ENCODE assay signal across 14 cellular contexts in genomic region chr11:62482753-62483152, GRCh38.
A peak's percentile ranks its signal among the peaks of the same experiment; 100 is the strongest.
DNase-seq lines count a peak whose midpoint lies in the region; ATAC-seq and TF ChIP-seq lines count a peak whose summit lies in the region.
"Had no signal": no experiment of that assay in that cellular context is flagged by ENCODE, and none has a peak within 500 bp of the region (broad histone marks: within the 10 kb centered on the region; RNA-seq: fewer than 3 reads in every experiment).

No MANE protein-coding gene starts in this region.

- H4K91ac ChIP-seq in trophoblast cell (ENCODE audit: low read depth, low read length) = peak overlapping the region; percentile 63

- peak overlapping the region; percentile 6 for H3K18ac ChIP-seq in trophoblast cell (ENCODE audit: low read length)

- peak overlapping the region; percentile 65 for H2BK120ac ChIP-seq in trophoblast cell (ENCODE audit: insufficient read depth, low read length, poor library complexity)

- no peak overlapping the region for H3K4me2 ChIP-seq in trophoblast cell (ENCODE audit: low read length)
- H3K4me2 ChIP-seq: BLaER1 treated with 17β-estradiol and CSF1 and Interleukin-3, amounts not matched to agents 10 nM and 100 nM had no signal

- no peaks in the 10 kb centered on the region for H3K27me3 ChIP-seq in Caco-2 (replicated peaks; ENCODE audit: control insufficient read depth, insufficient read depth, low read length)
- H3K27me3 ChIP-seq in Panc1 (ENCODE audit: control insufficient read depth, insufficient read depth, low read length) = no peaks in the 10 kb centered on the region
- no peaks in the 10 kb centered on the region for H3K27me3 ChIP-seq in trophoblast cell (ENCODE audit: insufficient read depth, low read length)
- no peaks in the 10 kb centered on the region for H3K27me3 ChIP-seq in foreskin keratinocyte
- H3K27me3 ChIP-seq: BLaER1 treated with 17β-estradiol and CSF1 and Interleukin-3, amounts not matched to agents 10 nM and 100 nM had no signal

- no peak overlapping the region for H3K9ac ChIP-seq in trophoblast cell (ENCODE audit: low read length)
- H3K9ac ChIP-seq: BLaER1 treated with 17β-estradiol and CSF1 and Interleukin-3, amounts not matched to agents 10 nM and 100 nM had no signal

- peaks cover 66% of the 10 kb centered on the region for H3K4me1 ChIP-seq in Caco-2
- H3K4me1 ChIP-seq in Panc1 (ENCODE audit: control insufficient read depth, insufficient read depth, low read length) = peaks cover 17% of the 10 kb centered on the region
- peaks cover 20 to 36% of the 10 kb centered on the region in 2 experiments for H3K4me1 ChIP-seq in trophoblast cell (ENCODE audit: control insufficient read depth in 1 of 2, insufficient read depth in 2 of 2, low read length in 2 of 2)
- no peaks in the 10 kb centered on the region for H3K4me1 ChIP-seq in foreskin keratinocyte
- H3K4me1 ChIP-seq: HAP-1 had no signal

- H2AFZ ChIP-seq in trophoblast cell (ENCODE audit: insufficient read depth, low read length, poor library complexity) = no peak overlapping the region

- no peak overlapping the region for H3K4me3 ChIP-seq in Caco-2 (ENCODE audit: low read depth, low read length)
- H3K4me3 ChIP-seq in Panc1 (ENCODE audit: low read depth in 2 of 2, low read length in 2 of 2) = no peak overlapping the region
- H3K4me3 ChIP-seq in trophoblast cell (ENCODE audit: low read depth, low read length) = no peak overlapping the region
- H3K4me3 ChIP-seq: BLaER1 treated with 17β-estradiol and CSF1 and Interleukin-3, amounts not matched to agents 10 nM and 100 nM; HAP-1 had no signal

- no peak overlapping the region for H3K23ac ChIP-seq in trophoblast cell (ENCODE audit: low read length)

- peaks cover 7% of the 10 kb centered on the region for H3K79me2 ChIP-seq in trophoblast cell (ENCODE audit: control insufficient read depth, insufficient read depth, low read length, poor library complexity)

- no CpG with 5 or more reads among the region's 6 CpGs for WGBS in trophoblast cell (ENCODE audit: extremely low coverage, insufficient coverage, insufficient read length)

- H3K36me3 Mint-ChIP-seq in Caco-2 (ENCODE audit: insufficient read depth, unreplicated experiment) = no peaks in the 10 kb centered on the region
- H3K36me3 Mint-ChIP-seq in nephron (ENCODE audit: low read depth) = no peaks in the 10 kb centered on the region

- H2BK12ac ChIP-seq in trophoblast cell (ENCODE audit: low read length) = peak overlapping the region; percentile 88

- H3K4me1 Mint-ChIP-seq in Caco-2 (ENCODE audit: low read depth, unreplicated experiment) (peaks cover 53% of the 10 kb centered on the region), nephron (peaks cover 26% of the 10 kb centered on the region)
- H3K4me1 Mint-ChIP-seq: B cell had no signal

- intact Hi-C loops in Caco-2 (cut with micrococcal nuclease; ENCODE audit: unreplicated experiment) (loop anchor here (5.0 kb wide), 1 partner anchor 100 kb away; no protein-coding TSS in a partner anchor), Panc1 (cut with micrococcal nuclease; ENCODE audit: unreplicated experiment) (no loop called here)

- CTCF ChIA-PET in Caco-2 (lab: Charles Lee) = no interaction called here
- CTCF ChIA-PET in Panc1 (lab: Charles Lee) = no interaction called here

- peaks cover 34% of the 10 kb centered on the region for H3K79me1 ChIP-seq in trophoblast cell (ENCODE audit: low read length)

- H3K27ac Mint-ChIP-seq in Caco-2 (ENCODE audit: unreplicated experiment) (peak overlapping the region; percentile 92), nephron (peak overlapping the region; percentile 40 to 60 (median 43))
- H3K27ac Mint-ChIP-seq: B cell; CD8-positive, alpha-beta memory T cell; IgD-negative memory B cell had no signal

- H3K27me3 Mint-ChIP-seq in Caco-2 (ENCODE audit: insufficient read depth, unreplicated experiment) (no peaks in the 10 kb centered on the region), nephron (ENCODE audit: low read depth) (peaks cover 15% of the 10 kb centered on the region)
- H3K27me3 Mint-ChIP-seq: IgD-negative memory B cell had no signal

- H3K9me3 Mint-ChIP-seq in Caco-2 (ENCODE audit: unreplicated experiment) (no peaks in the 10 kb centered on the region), nephron (no peaks in the 10 kb centered on the region)
- H3K9me3 Mint-ChIP-seq: CD8-positive, alpha-beta memory T cell; IgD-negative memory B cell had no signal

- POLR2A ChIA-PET in Caco-2 (lab: Charles Lee) (interaction anchor here (1.2 to 1.3 kb wide), 2 partner anchors 56 to 109 kb away, joined by 3 to 6 read pairs; no protein-coding TSS in a partner anchor), Panc1 (lab: Charles Lee) (no interaction called here)

- BruUV-seq in Caco-2 (replicated peaks; lab: Mats Ljungman, UMichigan) (no TSS peak), Panc1 (replicated peaks; lab: Mats Ljungman, UMichigan) (no TSS peak)

- no peaks in the 10 kb centered on the region for H3K36me3 ChIP-seq in Caco-2 (ENCODE audit: control insufficient read depth, insufficient read depth, low read length)
- no peaks in the 10 kb centered on the region for H3K36me3 ChIP-seq in Panc1 (ENCODE audit: control insufficient read depth, insufficient read depth, low read length)
- H3K36me3 ChIP-seq in trophoblast cell (ENCODE audit: control insufficient read depth in 1 of 2, insufficient read depth in 2 of 2, low read length in 2 of 2) = no peaks in the 10 kb centered on the region
- H3K36me3 ChIP-seq: BLaER1 treated with 17β-estradiol and CSF1 and Interleukin-3, amounts not matched to agents 10 nM and 100 nM; HAP-1 had no signal

- peak overlapping the region; percentile 3 for H3K14ac ChIP-seq in trophoblast cell (ENCODE audit: low read length)

- H3K27ac ChIP-seq in Panc1 (ENCODE audit: low read length) (peak overlapping the region; percentile 68; the same call in 1 of the 2 replicates), trophoblast cell (ENCODE audit: low read depth, low read length) (no peak overlapping the region), foreskin keratinocyte (no peak overlapping the region)
- H3K27ac ChIP-seq: BLaER1 treated with 17β-estradiol and CSF1 and Interleukin-3, amounts not matched to agents 10 nM and 100 nM; HL-60 had no signal

- H4K8ac ChIP-seq in trophoblast cell (ENCODE audit: low read depth, low read length) = no peak overlapping the region

- H2BK5ac ChIP-seq in trophoblast cell (ENCODE audit: low read depth, low read length, poor library complexity) = no peak overlapping the region

- DNase-seq in Caco-2 (no peak), Panc1 (ENCODE audit: low read depth, low spot score) (no peak), trophoblast cell (no peak), foreskin keratinocyte (no peak), NCI-H187 (lab: John Stamatoyannopoulos, UW) (no peak), NCI-H446 treated with DMSO at 0.1 percent for 48 hours (lab: John Stamatoyannopoulos, UW) (no peak)
- DNase-seq: CD8-positive, alpha-beta memory T cell; COR-L47 had no signal

- no peak for ATAC-seq in Panc1
- ATAC-seq in foreskin keratinocyte = no peak

- H3K9me3 ChIP-seq in Caco-2 = no peaks in the 10 kb centered on the region
- no peaks in the 10 kb centered on the region for H3K9me3 ChIP-seq in Panc1 (ENCODE audit: control insufficient read depth, insufficient read depth, low read depth, low read length)
- H3K9me3 ChIP-seq in trophoblast cell (ENCODE audit: insufficient read depth, low read depth, low read length) = no peaks in the 10 kb centered on the region
- H3K9me3 ChIP-seq: BLaER1 treated with 17β-estradiol and CSF1 and Interleukin-3, amounts not matched to agents 10 nM and 100 nM; HAP-1 had no signal

- H2AK5ac ChIP-seq in trophoblast cell (ENCODE audit: low read length) = peak overlapping the region; percentile 71

- no peak for TF ChIP-seq CTCF in Caco-2 (IDR thresholded peaks at IDR 0.05; ENCODE audit: insufficient read depth in 1 of 2, low read depth in 1 of 2, low read length in 1 of 2, severe bottlenecking in 1 of 2, unreplicated experiment in 1 of 2)
- TF ChIP-seq CTCF in Panc1 (IDR thresholded peaks at IDR 0.05) = no peak
- TF ChIP-seq CTCF in nephron (IDR thresholded peaks at IDR 0.05; ENCODE audit: unreplicated experiment in 3 of 3) = no peak
- no peak for TF ChIP-seq CTCF in foreskin keratinocyte (conservative IDR thresholded peaks at IDR 0.05)

- H3K4me3 Mint-ChIP-seq in Caco-2 (ENCODE audit: unreplicated experiment) (peak overlapping the region; percentile 27), nephron (no peak overlapping the region)
- H3K4me3 Mint-ChIP-seq: B cell; CD8-positive, alpha-beta memory T cell; IgD-negative memory B cell had no signal

- in situ Hi-C loops in Panc1 (cut with HindIII; ENCODE audit: low pct_unique_long_range_greater_than_20kb, low sequenced_read_pairs) = no loop called here

- no peak overlapping the region for H4K12ac ChIP-seq in trophoblast cell (ENCODE audit: low read depth, low read length)

- no peak overlapping the region for H3K4ac ChIP-seq in trophoblast cell (ENCODE audit: low read depth, low read length)
